1 cellular context compared by ENCODE assay signal in the genomic region with DNA sequence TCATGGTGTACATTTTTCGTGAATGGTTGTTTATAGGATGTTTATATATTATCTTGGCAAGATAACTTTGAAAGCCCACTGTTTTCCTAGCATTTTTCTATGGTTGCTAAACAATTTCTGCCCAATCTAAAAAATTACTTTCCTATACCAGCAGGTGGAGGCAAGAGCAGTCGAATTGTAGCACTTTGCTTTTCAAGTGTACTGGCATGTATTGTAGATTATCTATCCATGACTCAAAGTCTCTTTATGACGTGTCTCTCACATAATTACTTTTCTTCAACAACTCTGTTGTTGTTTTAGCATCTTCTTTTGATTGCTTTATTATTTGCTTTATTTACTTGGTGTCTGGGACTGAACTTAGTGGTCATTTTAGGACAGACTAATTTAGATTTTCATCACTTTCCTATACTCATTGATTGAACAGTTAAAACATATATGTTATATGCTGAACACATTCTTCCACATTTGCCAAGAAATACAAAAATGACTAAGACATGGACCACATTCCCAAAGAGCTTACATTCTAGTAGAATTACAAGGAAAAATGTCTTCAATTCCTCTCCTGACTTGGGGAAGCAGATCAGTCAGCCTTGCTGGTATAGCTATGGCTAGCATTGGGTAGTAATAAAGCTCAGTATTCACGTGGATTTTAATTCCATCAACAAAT.
TF ChIP-seq lines count a peak whose summit lies in the region.

No MANE protein-coding gene starts in this region.

TF ChIP-seq in WTC11, 78 proteins besides CTCF, POLR2A, EP300 and RAD21 (continued from another document):
- TF ChIP-seq, protein P1, sequence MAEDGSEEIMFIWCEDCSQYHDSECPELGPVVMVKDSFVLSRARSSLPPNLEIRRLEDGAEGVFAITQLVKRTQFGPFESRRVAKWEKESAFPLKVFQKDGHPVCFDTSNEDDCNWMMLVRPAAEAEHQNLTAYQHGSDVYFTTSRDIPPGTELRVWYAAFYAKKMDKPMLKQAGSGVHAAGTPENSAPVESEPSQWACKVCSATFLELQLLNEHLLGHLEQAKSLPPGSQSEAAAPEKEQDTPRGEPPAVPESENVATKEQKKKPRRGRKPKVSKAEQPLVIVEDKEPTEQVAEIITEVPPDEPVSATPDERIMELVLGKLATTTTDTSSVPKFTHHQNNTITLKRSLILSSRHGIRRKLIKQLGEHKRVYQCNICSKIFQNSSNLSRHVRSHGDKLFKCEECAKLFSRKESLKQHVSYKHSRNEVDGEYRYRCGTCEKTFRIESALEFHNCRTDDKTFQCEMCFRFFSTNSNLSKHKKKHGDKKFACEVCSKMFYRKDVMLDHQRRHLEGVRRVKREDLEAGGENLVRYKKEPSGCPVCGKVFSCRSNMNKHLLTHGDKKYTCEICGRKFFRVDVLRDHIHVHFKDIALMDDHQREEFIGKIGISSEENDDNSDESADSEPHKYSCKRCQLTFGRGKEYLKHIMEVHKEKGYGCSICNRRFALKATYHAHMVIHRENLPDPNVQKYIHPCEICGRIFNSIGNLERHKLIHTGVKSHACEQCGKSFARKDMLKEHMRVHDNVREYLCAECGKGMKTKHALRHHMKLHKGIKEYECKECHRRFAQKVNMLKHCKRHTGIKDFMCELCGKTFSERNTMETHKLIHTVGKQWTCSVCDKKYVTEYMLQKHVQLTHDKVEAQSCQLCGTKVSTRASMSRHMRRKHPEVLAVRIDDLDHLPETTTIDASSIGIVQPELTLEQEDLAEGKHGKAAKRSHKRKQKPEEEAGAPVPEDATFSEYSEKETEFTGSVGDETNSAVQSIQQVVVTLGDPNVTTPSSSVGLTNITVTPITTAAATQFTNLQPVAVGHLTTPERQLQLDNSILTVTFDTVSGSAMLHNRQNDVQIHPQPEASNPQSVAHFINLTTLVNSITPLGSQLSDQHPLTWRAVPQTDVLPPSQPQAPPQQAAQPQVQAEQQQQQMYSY (CRISPR knock-in tag; IDR thresholded peaks at IDR 0.05): no peak
TF ChIP-seq in WTC11: peak in this region for 0.
